Comparison of ENCODE assay signal across 26 cellular contexts in genomic region chr14:91318911-91319310, GRCh38.
A peak's percentile ranks its signal among the peaks of the same experiment; 100 is the strongest.
DNase-seq lines count a peak whose midpoint lies in the region; ATAC-seq, FAIRE-seq and TF ChIP-seq lines count a peak whose summit lies in the region.
"Had no signal": no experiment of that assay in that cellular context is flagged by ENCODE, and none has a peak within 500 bp of the region (broad histone marks: within the 10 kb centered on the region; RNA-seq: fewer than 3 reads in every experiment).

No MANE protein-coding gene starts in this region.

- H3K9me2 ChIP-seq in SK-N-SH: no peaks in the 10 kb centered on the region

- H3K9me3 ChIP-seq in CD4-positive, CD25-positive, alpha-beta regulatory T cell (ENCODE audit: control insufficient read depth in 2 of 2, low read length in 2 of 2): no peaks in the 10 kb centered on the region
- H3K9me3 ChIP-seq in CD8-positive, alpha-beta memory T cell (ENCODE audit: low read length): no peaks in the 10 kb centered on the region
- H3K9me3 ChIP-seq in kidney (ENCODE audit: control insufficient read depth in 1 of 2, low read length in 2 of 2): no peaks in the 10 kb centered on the region
- no peaks in the 10 kb centered on the region for H3K9me3 ChIP-seq in SK-N-SH
- H3K9me3 ChIP-seq: body of pancreas, left ventricle myocardium inferior, suprapubic skin, uterus had no signal

- H3K4me2 ChIP-seq in SK-N-SH: no peak overlapping the region
- H3K4me2 ChIP-seq: GM23338, hepatocyte, neural progenitor cell, PC-9 had no signal

- intact Hi-C loops in kidney (cut with DNase I): no loop called here

- H3K79me2 ChIP-seq in SK-N-SH (ENCODE audit: insufficient read depth): no peaks in the 10 kb centered on the region
- H3K79me2 ChIP-seq: hepatocyte had no signal

- CTCF ChIA-PET in CD8-positive, alpha-beta memory T cell (lab: Charles Lee): interaction anchor here (1.0 to 2.2 kb wide), 10 partner anchors 9 to 130 kb away, joined by 3 to 8 read pairs (median 4); no protein-coding TSS in a partner anchor
- CTCF ChIA-PET in T-cell (lab: Charles Lee): interaction anchor here (0.6 to 1.0 kb wide), 6 partner anchors 25 to 592 kb away, joined by 3 to 7 read pairs (median 4); no protein-coding TSS in a partner anchor
- CTCF ChIA-PET in SK-N-SH (lab: Yijun Ruan, JAX): interaction anchor here (1.8 to 16.0 kb wide), 2 partner anchors 98 to 142 kb away, joined by 6 to 300 read pairs; partner anchors contain the start of gene CCDC88C

- peak overlapping the region in 2 of 3 donors; percentile 96 to 100 for H3K27ac Mint-ChIP-seq in CD4-positive, CD25-positive, alpha-beta regulatory T cell
- peak overlapping the region in 7 of 8 donors; percentile 64 to 100 (median 87) for H3K27ac Mint-ChIP-seq in CD8-positive, alpha-beta memory T cell
- peak overlapping the region; percentile 97 to 98 for H3K27ac Mint-ChIP-seq in T-cell
- H3K27ac Mint-ChIP-seq in stimulated activated naive CD8-positive, alpha-beta T cell treated with anti-CD3 and anti-CD28 coated beads, Interleukin-15, amount 100 ng/mL, for 72 hours: no peak overlapping the region
- H3K27ac Mint-ChIP-seq: GM23338, neural progenitor cell had no signal

- no peak for ATAC-seq in CD4-positive, CD25-positive, alpha-beta regulatory T cell (ENCODE audit: low read depth in 2 of 2)
- no peak for ATAC-seq in T-cell (replicated peaks in 1 of 4)
- ATAC-seq in stimulated activated naive CD8-positive, alpha-beta T cell treated with anti-CD3 and anti-CD28 coated beads, Interleukin-15, amount 100 ng/mL, for 72 hours: no peak
- ATAC-seq in GM21526 (IDR thresholded peaks at IDR 0.05; ENCODE audit: low FRiP score, unreplicated experiment): no peak
- ATAC-seq: body of pancreas, esophagus mucosa, GM23338, sciatic nerve had no signal

- POLR2A ChIA-PET in CD8-positive, alpha-beta memory T cell (lab: Charles Lee): interaction anchor here (0.7 to 2.0 kb wide), 2 partner anchors 31 to 97 kb away, joined by 4 to 6 read pairs; no protein-coding TSS in a partner anchor
- POLR2A ChIA-PET in T-cell (lab: Charles Lee): interaction anchor here in 1 of 2 donors (1.4 kb wide), 2 partner anchors 12 to 97 kb away, joined by 3 to 9 read pairs; no protein-coding TSS in a partner anchor
- POLR2A ChIA-PET in SK-N-SH (lab: Yijun Ruan, JAX): no interaction called here

- no peaks in the 10 kb centered on the region for H3K27me3 ChIP-seq in CD4-positive, CD25-positive, alpha-beta regulatory T cell (ENCODE audit: control insufficient read depth, insufficient read depth, low read length)
- no peaks in the 10 kb centered on the region for H3K27me3 ChIP-seq in CD8-positive, alpha-beta memory T cell (ENCODE audit: insufficient read depth, low read length, poor library complexity, severe bottlenecking)
- H3K27me3 ChIP-seq in SK-N-SH (ENCODE audit: insufficient read depth): no peaks in the 10 kb centered on the region
- H3K27me3 ChIP-seq: body of pancreas, hepatocyte, neural progenitor cell, suprapubic skin, uterus had no signal

- no peaks in the 10 kb centered on the region for H4K20me1 ChIP-seq in SK-N-SH (ENCODE audit: insufficient read depth)

- H3K27me3 Mint-ChIP-seq in CD4-positive, CD25-positive, alpha-beta regulatory T cell: no peaks in the 10 kb centered on the region
- H3K27me3 Mint-ChIP-seq in CD8-positive, alpha-beta memory T cell: peaks cover 0 to 9% of the 10 kb centered on the region in 2 donors
- H3K27me3 Mint-ChIP-seq in T-cell: no peaks in the 10 kb centered on the region
- no peaks in the 10 kb centered on the region for H3K27me3 Mint-ChIP-seq in stimulated activated naive CD8-positive, alpha-beta T cell treated with anti-CD3 and anti-CD28 coated beads, Interleukin-15, amount 100 ng/mL, for 72 hours

- TF ChIP-seq EP300 in SK-N-SH (IDR thresholded peaks at IDR 0.05; ENCODE audit: borderline replicate concordance in 1 of 2, low read depth in 1 of 2, low read length in 1 of 2): no peak

- peaks cover 17 to 92% (median 52%) of the 10 kb centered on the region in 4 donors for H3K4me1 Mint-ChIP-seq in CD4-positive, CD25-positive, alpha-beta regulatory T cell
- H3K4me1 Mint-ChIP-seq in CD8-positive, alpha-beta memory T cell: peaks cover 66 to 86% (median 81%) of the 10 kb centered on the region in 3 donors
- H3K4me1 Mint-ChIP-seq in T-cell: peaks cover 80 to 88% (median 81%) of the 10 kb centered on the region in 3 donors
- peaks cover 100% of the 10 kb centered on the region for H3K4me1 Mint-ChIP-seq in stimulated activated naive CD8-positive, alpha-beta T cell treated with anti-CD3 and anti-CD28 coated beads, Interleukin-15, amount 100 ng/mL, for 72 hours

- H3K36me3 Mint-ChIP-seq in CD4-positive, CD25-positive, alpha-beta regulatory T cell: peaks cover 54% of the 10 kb centered on the region
- H3K36me3 Mint-ChIP-seq in CD8-positive, alpha-beta memory T cell: peaks cover 9 to 92% (median 23%) of the 10 kb centered on the region in 3 donors
- peaks cover 43% of the 10 kb centered on the region for H3K36me3 Mint-ChIP-seq in T-cell

- TF ChIP-seq CTCF in kidney (IDR thresholded peaks at IDR 0.05; ENCODE audit: borderline replicate concordance, extremely low read depth, insufficient read depth) (no peak), SK-N-SH (IDR thresholded peaks at IDR 0.05) (no peak)

- TF ChIP-seq RAD21 in SK-N-SH (IDR thresholded peaks at IDR 0.05; ENCODE audit: low read length): no peak

- no peak overlapping the region for H3K4me3 ChIP-seq in CD4-positive, CD25-positive, alpha-beta regulatory T cell (ENCODE audit: low read depth, low read length)
- H3K4me3 ChIP-seq in CD8-positive, alpha-beta memory T cell (ENCODE audit: low read length): no peak overlapping the region
- H3K4me3 ChIP-seq in kidney (ENCODE audit: low read length in 2 of 2): no peak overlapping the region
- no peak overlapping the region for H3K4me3 ChIP-seq in SK-N-SH (ENCODE audit: low read depth in 2 of 2, low read length in 1 of 2)
- H3K4me3 ChIP-seq: body of pancreas, GM23338, hepatocyte, left ventricle myocardium inferior, neural progenitor cell, PC-9, suprapubic skin, uterus had no signal

- 67% methylated on average over 3 of the region's 4 CpGs for WGBS in SK-N-SH (ENCODE audit: low lambda C conversion rate)

- no peak overlapping the region for H3K9ac ChIP-seq in kidney (ENCODE audit: low read length in 2 of 2)
- no peak overlapping the region for H3K9ac ChIP-seq in SK-N-SH
- H3K9ac ChIP-seq: neural progenitor cell had no signal

- H3K9me3 Mint-ChIP-seq in CD4-positive, CD25-positive, alpha-beta regulatory T cell: no peaks in the 10 kb centered on the region
- H3K9me3 Mint-ChIP-seq in CD8-positive, alpha-beta memory T cell: no peaks in the 10 kb centered on the region
- no peaks in the 10 kb centered on the region for H3K9me3 Mint-ChIP-seq in T-cell
- no peaks in the 10 kb centered on the region for H3K9me3 Mint-ChIP-seq in stimulated activated naive CD8-positive, alpha-beta T cell treated with anti-CD3 and anti-CD28 coated beads, Interleukin-15, amount 100 ng/mL, for 72 hours

- peak overlapping the region; percentile 99 for H3K27ac ChIP-seq in CD4-positive, CD25-positive, alpha-beta regulatory T cell (ENCODE audit: insufficient read depth, low read length, poor library complexity, severe bottlenecking)
- no peak overlapping the region for H3K27ac ChIP-seq in CD8-positive, alpha-beta memory T cell (ENCODE audit: low read depth, low read length)
- no peak overlapping the region for H3K27ac ChIP-seq in kidney (ENCODE audit: low read depth in 2 of 2, low read length in 2 of 2)
- H3K27ac ChIP-seq in SK-N-SH (ENCODE audit: low read depth in 2 of 2, low read length in 1 of 2): no peak overlapping the region
- H3K27ac ChIP-seq: body of pancreas, hepatocyte, neural progenitor cell, PC-9, suprapubic skin, uterus had no signal

- H3F3A ChIP-seq in SK-N-SH (replicated peaks; ENCODE audit: insufficient read depth): no peaks in the 10 kb centered on the region

- H3K4me3 Mint-ChIP-seq in CD4-positive, CD25-positive, alpha-beta regulatory T cell: peak overlapping the region in 2 of 4 donors; percentile 62 to 90
- H3K4me3 Mint-ChIP-seq in CD8-positive, alpha-beta memory T cell: peak overlapping the region in 2 of 7 donors; percentile 23 to 63
- H3K4me3 Mint-ChIP-seq in T-cell: peak overlapping the region in 1 of 3 donors; percentile 6
- no peak overlapping the region for H3K4me3 Mint-ChIP-seq in stimulated activated naive CD8-positive, alpha-beta T cell treated with anti-CD3 and anti-CD28 coated beads, Interleukin-15, amount 100 ng/mL, for 72 hours
- H3K4me3 Mint-ChIP-seq: GM23338, neural progenitor cell had no signal

- DNase-seq in CD4-positive, CD25-positive, alpha-beta regulatory T cell: no peak
- no peak for DNase-seq in CD8-positive, alpha-beta memory T cell
- DNase-seq in T-cell (no peak), kidney (peak; percentile 43), SK-N-SH (no peak)
- DNase-seq in stimulated activated naive CD8-positive, alpha-beta T cell treated with anti-CD3 and anti-CD28 coated beads, Interleukin-15, amount 100 ng/mL, for 72 hours: no peak
- DNase-seq: activated CD8-positive, alpha-beta memory T cell treated with anti-CD3 and anti-CD28 coated beads for 24 hours; body of pancreas; DMS79; effector CD4-positive, alpha-beta T cell; foreskin melanocyte; left ventricle myocardium inferior; NCI-H1048; NCI-H2029; NCI-H345; NCI-H82; PC-9; SHP77 treated with DMSO at 0.1 percent for 48 hours; uterus had no signal

- H2AFZ ChIP-seq in SK-N-SH (ENCODE audit: low read depth): no peak overlapping the region
- H2AFZ ChIP-seq: GM23338, hepatocyte, neural progenitor cell, PC-9 had no signal

- H3K4me1 ChIP-seq in CD4-positive, CD25-positive, alpha-beta regulatory T cell (ENCODE audit: control insufficient read depth, insufficient read depth, low read length, poor library complexity, severe bottlenecking): peaks cover 91% of the 10 kb centered on the region
- peaks cover 92% of the 10 kb centered on the region for H3K4me1 ChIP-seq in CD8-positive, alpha-beta memory T cell (ENCODE audit: insufficient read depth, low read length)
- H3K4me1 ChIP-seq in kidney (ENCODE audit: control insufficient read depth in 1 of 2, insufficient read depth in 1 of 2, low read depth in 1 of 2, low read length in 2 of 2) (peaks cover 11 to 18% of the 10 kb centered on the region in 2 donors), SK-N-SH (ENCODE audit: control insufficient read depth in 1 of 2, insufficient read depth in 2 of 2, low read depth in 1 of 2, low read length in 1 of 2) (peaks cover 0 to 22% of the 10 kb centered on the region in 2 experiments; a peak in 2 of 4 replicates)

- no peak for FAIRE-seq in kidney (lab: Jason Lieb, UNC)

- peaks cover 55% of the 10 kb centered on the region for H3K36me3 ChIP-seq in CD4-positive, CD25-positive, alpha-beta regulatory T cell (ENCODE audit: control insufficient read depth, insufficient read depth, low read length)
- peaks cover 56% of the 10 kb centered on the region for H3K36me3 ChIP-seq in CD8-positive, alpha-beta memory T cell (ENCODE audit: insufficient read depth, low read length)
- H3K36me3 ChIP-seq in kidney (ENCODE audit: control insufficient read depth in 1 of 2, insufficient read depth in 2 of 2, low read length in 2 of 2) (peaks cover 0 to 7% of the 10 kb centered on the region in 2 donors), SK-N-SH (replicated peaks in 1 of 2; ENCODE audit: control insufficient read depth in 1 of 2, insufficient read depth in 2 of 2, low read length in 1 of 2) (no peaks in the 10 kb centered on the region)
- H3K36me3 ChIP-seq: left ventricle myocardium inferior, uterus had no signal

TF ChIP-seq in SK-N-SH, 30 proteins besides CTCF, POLR2A, EP300 and RAD21:
- TF ChIP-seq NRF1 (IDR thresholded peaks at IDR 0.05; ENCODE audit: low read depth, low read length): no peak

Comparison
In these comparisons a context has a peak if more than half of its experiments do, and no peak if none do; other contexts are left out.
1. H3K27ac Mint-ChIP-seq: peak in CD4-positive, CD25-positive, alpha-beta regulatory T cell (2 of 3), CD8-positive, alpha-beta memory T cell (7 of 8) and T-cell (2 of 2); none in stimulated activated naive CD8-positive, alpha-beta T cell treated with anti-CD3 and anti-CD28 coated beads, Interleukin-15, amount 100 ng/mL, for 72 hours (0 of 2).